In genomic region chr2:136527560-136527959, GRCh38 we compare ENCODE assay signal across 12 cellular contexts.
DNase-seq lines count a peak whose midpoint lies in the region; ATAC-seq and TF ChIP-seq lines count a peak whose summit lies in the region.
"Had no signal": no experiment of that assay in that cellular context is flagged by ENCODE, and none has a peak within 500 bp of the region (broad histone marks: within the 10 kb centered on the region; RNA-seq: fewer than 3 reads in every experiment).

No MANE protein-coding gene starts in this region.

- H3K4me2 ChIP-seq in Karpas-422 (ENCODE audit: low read depth, low read length, poor library complexity, severe bottlenecking), result no peak overlapping the region

- ATAC-seq in HG03439 (IDR thresholded peaks at IDR 0.05; ENCODE audit: unreplicated experiment) (no peak), GM18505 (IDR thresholded peaks at IDR 0.05; ENCODE audit: unreplicated experiment) (no peak), GM21360 (IDR thresholded peaks at IDR 0.05; ENCODE audit: unreplicated experiment) (no peak)
- ATAC-seq: activated T-cell treated with anti-CD3 and anti-CD28 coated beads, Interleukin-2, amount 50 U/mL, for 72 hours had no signal

- no peaks in the 10 kb centered on the region for H3K4me1 ChIP-seq in Karpas-422 (ENCODE audit: low read length)
- H3K4me1 ChIP-seq: colonic mucosa had no signal

- TF ChIP-seq POLR2A in GM18505 (IDR thresholded peaks at IDR 0.05; ENCODE audit: borderline replicate concordance, extremely low read depth, insufficient read depth, insufficient read length), result no peak

- DNase-seq in GM10266 (ENCODE audit: extremely low spot score) (peak; percentile 12), Karpas-422 (peak; percentile 70), amniotic epithelial cell (ENCODE audit: low read depth) (peak; percentile 0), iris pigment epithelial cell (ENCODE audit: low read depth) (peak; percentile 9), NCI-H524 (lab: John Stamatoyannopoulos, UW) (no peak)
- DNase-seq: colonic mucosa, DMS153, NCI-H2171 treated with DMSO at 0.1 percent for 48 hours had no signal

- no peaks in the 10 kb centered on the region for H3K27me3 ChIP-seq in Karpas-422 (ENCODE audit: low read length)
- H3K27me3 ChIP-seq: colonic mucosa had no signal

- no peak for TF ChIP-seq CTCF in GM10266 (IDR thresholded peaks at IDR 0.05; ENCODE audit: control insufficient read depth, insufficient read depth, low read depth, missing control alignments)

- no peaks in the 10 kb centered on the region for H3K9me3 ChIP-seq in Karpas-422 (ENCODE audit: low read length)
- H3K9me3 ChIP-seq: colonic mucosa had no signal

- H2AFZ ChIP-seq in Karpas-422 (ENCODE audit: low read length), result no peak overlapping the region

- H3K4me3 ChIP-seq in Karpas-422 (ENCODE audit: low read length), result no peak overlapping the region
- H3K4me3 ChIP-seq: colonic mucosa had no signal

- H3K9me2 ChIP-seq in Karpas-422 (replicated peaks; ENCODE audit: insufficient read depth, low read length), result no peaks in the 10 kb centered on the region

- no peak overlapping the region for H3K27ac ChIP-seq in Karpas-422 (ENCODE audit: low read length)
- H3K27ac ChIP-seq: colonic mucosa had no signal

- H3K79me2 ChIP-seq in Karpas-422 (ENCODE audit: low read length), result no peaks in the 10 kb centered on the region

- no peaks in the 10 kb centered on the region for H3K36me3 ChIP-seq in Karpas-422 (ENCODE audit: insufficient read depth, low read length)
- H3K36me3 ChIP-seq: colonic mucosa had no signal

- H3K9ac ChIP-seq in Karpas-422 (ENCODE audit: low read length), result no peak overlapping the region

- no peaks in the 10 kb centered on the region for H4K20me1 ChIP-seq in Karpas-422 (ENCODE audit: insufficient read depth, low read depth, low read length)

Comparison
In these comparisons a context has a peak if more than half of its experiments do, and no peak if none do; other contexts are left out.
1. DNase-seq: peak in GM10266 (single experiment), Karpas-422 (single experiment), amniotic epithelial cell (single experiment) and iris pigment epithelial cell (single experiment); none in NCI-H524 (0 of 2).